In genomic region chr6:5637714-5638113, GRCh38 we compare ENCODE assay signal across 24 cellular contexts.
DNase-seq lines count a peak whose midpoint lies in the region; ATAC-seq, FAIRE-seq and TF ChIP-seq lines count a peak whose summit lies in the region.
"Had no signal": no experiment of that assay in that cellular context is flagged by ENCODE, and none has a peak within 500 bp of the region (broad histone marks: within the 10 kb centered on the region; RNA-seq: fewer than 3 reads in every experiment).

No MANE protein-coding gene starts in this region.

- H3K9me3 Mint-ChIP-seq in activated T-cell treated with anti-CD3 and anti-CD28 coated beads, Interleukin-2, amount 50 U/mL, for 4 hours, result peaks cover 4% of the 10 kb centered on the region
- H3K9me3 Mint-ChIP-seq: CD4-positive, alpha-beta T cell had no signal

- FAIRE-seq in urothelium cell line (lab: Jason Lieb, UNC), result no peak
- FAIRE-seq: A549, D721Med, G401.6, GM12891, GM19239 had no signal

- H3K9me3 ChIP-seq in HUES6 (ENCODE audit: control insufficient read depth, insufficient read depth, low read depth, low read length) (peaks cover 15% of the 10 kb centered on the region), SK-N-SH (peaks cover 6% of the 10 kb centered on the region), WERI-Rb-1 (ENCODE audit: severe bottlenecking) (peaks cover 12% of the 10 kb centered on the region)

- no peaks in the 10 kb centered on the region for H4K20me1 ChIP-seq in SK-N-SH (ENCODE audit: insufficient read depth)
- H4K20me1 ChIP-seq: BLaER1 treated with 17β-estradiol and CSF1 and Interleukin-3, amounts not matched to agents 10 nM and 100 nM had no signal

- peak; percentile 53 for DNase-seq in NCI-H82 treated with DMSO at 0.1 percent for 48 hours (lab: John Stamatoyannopoulos, UW; ENCODE audit: unreplicated experiment)
- DNase-seq in SK-N-SH, result peak; percentile 57
- DNase-seq in WERI-Rb-1, result peak; percentile 40
- DNase-seq in urothelium cell line (ENCODE audit: low spot score), result no peak
- no peak for DNase-seq in activated T-cell treated with anti-CD3 and anti-CD28 coated beads, Interleukin-2, amount 50 U/mL, for 4 hours
- DNase-seq: AML-193; Caco-2; Calu3; CD4-positive, alpha-beta T cell; CD8-positive, alpha-beta T cell; DMS79 treated with DMSO at 0.1 percent for 48 hours; GF-D8 had no signal

- H3K36me3 ChIP-seq in HUES6 (ENCODE audit: control insufficient read depth, insufficient read depth, low read length), result no peaks in the 10 kb centered on the region
- peaks cover 0 to 3% of the 10 kb centered on the region in 2 experiments for H3K36me3 ChIP-seq in SK-N-SH (replicated peaks in 1 of 2; ENCODE audit: control insufficient read depth in 1 of 2, insufficient read depth in 2 of 2, low read length in 1 of 2)
- no peaks in the 10 kb centered on the region; the same call in 1 of the 2 replicates for H3K36me3 ChIP-seq in WERI-Rb-1

- no peak overlapping the region for H3K4me3 ChIP-seq in HUES6 (ENCODE audit: low read depth, low read length)
- H3K4me3 ChIP-seq in SK-N-SH (ENCODE audit: low read depth in 2 of 2, low read length in 1 of 2), result no peak overlapping the region
- no peak overlapping the region for H3K4me3 ChIP-seq in WERI-Rb-1 (ENCODE audit: low read depth, low read length)
- H3K4me3 ChIP-seq: A549; BLaER1 treated with 17β-estradiol and CSF1 and Interleukin-3, amounts not matched to agents 10 nM and 100 nM had no signal

- H3K27me3 Mint-ChIP-seq in activated T-cell treated with anti-CD3 and anti-CD28 coated beads, Interleukin-2, amount 50 U/mL, for 4 hours (ENCODE audit: low read depth), result no peaks in the 10 kb centered on the region
- H3K27me3 Mint-ChIP-seq: B cell; CD4-positive, alpha-beta T cell had no signal

- peaks cover 2% of the 10 kb centered on the region for H3K4me1 Mint-ChIP-seq in activated T-cell treated with anti-CD3 and anti-CD28 coated beads, Interleukin-2, amount 50 U/mL, for 4 hours (ENCODE audit: low read depth)

- H3K79me2 ChIP-seq in SK-N-SH (ENCODE audit: insufficient read depth), result no peaks in the 10 kb centered on the region

- no peak overlapping the region for H3K4me2 ChIP-seq in SK-N-SH
- H3K4me2 ChIP-seq: A549; BLaER1 treated with 17β-estradiol and CSF1 and Interleukin-3, amounts not matched to agents 10 nM and 100 nM had no signal

- no peak overlapping the region for H3K4me3 Mint-ChIP-seq in activated T-cell treated with anti-CD3 and anti-CD28 coated beads, Interleukin-2, amount 50 U/mL, for 4 hours
- H3K4me3 Mint-ChIP-seq: B cell; CD4-positive, alpha-beta T cell; CD8-positive, alpha-beta T cell had no signal

- H2AFZ ChIP-seq in SK-N-SH (ENCODE audit: low read depth), result no peak overlapping the region

- no peak overlapping the region for H3K27ac ChIP-seq in HUES6 (ENCODE audit: low read depth, low read length)
- H3K27ac ChIP-seq in SK-N-SH (ENCODE audit: low read depth in 2 of 2, low read length in 1 of 2), result no peak overlapping the region
- H3K27ac ChIP-seq in WERI-Rb-1, result 0 out of 2 replicates have a peak overlapping the region, but pooled peaks have one; percentile 31
- H3K27ac ChIP-seq: 22Rv1; A549; BLaER1 treated with 17β-estradiol and CSF1 and Interleukin-3, amounts not matched to agents 10 nM and 100 nM; C4-2B had no signal

- WGBS in SK-N-SH (ENCODE audit: low lambda C conversion rate), result 93% methylated on average over 4 of the region's 5 CpGs

- peaks cover 13% of the 10 kb centered on the region for H3K4me1 ChIP-seq in HUES6 (ENCODE audit: control insufficient read depth, insufficient read depth, low read length)
- peaks cover 0 to 12% of the 10 kb centered on the region in 2 experiments; a peak in 1 of 4 replicates for H3K4me1 ChIP-seq in SK-N-SH (ENCODE audit: control insufficient read depth in 1 of 2, insufficient read depth in 2 of 2, low read depth in 1 of 2, low read length in 1 of 2)
- H3K4me1 ChIP-seq: A549, Caco-2 had no signal

- peak in 1 of 2 experiments; percentile 90; a peak in 2 of 4 replicates for TF ChIP-seq EP300 in SK-N-SH (IDR thresholded peaks at IDR 0.05; ENCODE audit: borderline replicate concordance in 1 of 2, low read depth in 1 of 2, low read length in 1 of 2)

- H3K9ac ChIP-seq in HUES6 (ENCODE audit: low read length) (peak overlapping the region; percentile 34), SK-N-SH (no peak overlapping the region)
- H3K9ac ChIP-seq: BLaER1 treated with 17β-estradiol and CSF1 and Interleukin-3, amounts not matched to agents 10 nM and 100 nM had no signal

- peaks cover 17% of the 10 kb centered on the region for H3K36me3 Mint-ChIP-seq in activated T-cell treated with anti-CD3 and anti-CD28 coated beads, Interleukin-2, amount 50 U/mL, for 4 hours (ENCODE audit: insufficient read depth)

- H3K27me3 ChIP-seq in HUES6 (ENCODE audit: control insufficient read depth, insufficient read depth, low read length) (no peaks in the 10 kb centered on the region), SK-N-SH (ENCODE audit: insufficient read depth) (no peaks in the 10 kb centered on the region), WERI-Rb-1 (ENCODE audit: insufficient read depth, low read depth, severe bottlenecking) (no peaks in the 10 kb centered on the region)
- H3K27me3 ChIP-seq: BLaER1 treated with 17β-estradiol and CSF1 and Interleukin-3, amounts not matched to agents 10 nM and 100 nM had no signal

- H3K9me2 ChIP-seq in SK-N-SH, result no peaks in the 10 kb centered on the region

- ATAC-seq in GM21526 (IDR thresholded peaks at IDR 0.05; ENCODE audit: low FRiP score, unreplicated experiment), result no peak
- ATAC-seq in HG03432 (IDR thresholded peaks at IDR 0.05; ENCODE audit: unreplicated experiment), result no peak
- ATAC-seq in activated T-cell treated with anti-CD3 and anti-CD28 coated beads, Interleukin-2, amount 50 U/mL, for 4 hours, result no peak
- ATAC-seq: A549; CD8-positive, alpha-beta T cell had no signal

- TF ChIP-seq CTCF in SK-N-SH (IDR thresholded peaks at IDR 0.05), result no peak
- TF ChIP-seq CTCF in WERI-Rb-1 (IDR thresholded peaks at IDR 0.05; ENCODE audit: low read depth, low read length), result no peak

- H3F3A ChIP-seq in SK-N-SH (replicated peaks; ENCODE audit: insufficient read depth), result no peaks in the 10 kb centered on the region

- POLR2A ChIA-PET in SK-N-SH (lab: Yijun Ruan, JAX), result no interaction called here

- TF ChIP-seq RAD21 in SK-N-SH (IDR thresholded peaks at IDR 0.05; ENCODE audit: low read length), result peak; percentile 34

- CTCF ChIA-PET in SK-N-SH (lab: Yijun Ruan, JAX), result interaction anchor here (1.2 kb wide), 1 partner anchor 166 kb away, joined by 5 read pairs; no protein-coding TSS in a partner anchor

TF ChIP-seq in SK-N-SH, 30 proteins besides CTCF, POLR2A, EP300 and RAD21:
- TF ChIP-seq USF2 (IDR thresholded peaks at IDR 0.05; ENCODE audit: borderline replicate concordance, low read depth, low read length) (no peak), CHD2 (IDR thresholded peaks at IDR 0.05; ENCODE audit: low read length, partially characterized antibody) (peak; percentile 64), GATA2 (CRISPR knock-in tag; IDR thresholded peaks at IDR 0.05) (peak; percentile 98), POLR2AphosphoS5 (IDR thresholded peaks at IDR 0.05; ENCODE audit: low read depth, low read length) (no peak), RCOR1 (IDR thresholded peaks at IDR 0.05; ENCODE audit: low read length) (peak; percentile 83; the same call in 1 of the 2 replicates), EZH2phosphoT487 (IDR thresholded peaks at IDR 0.05; ENCODE audit: borderline replicate concordance, low read depth) (no peak), FOXJ3 (CRISPR knock-in tag; IDR thresholded peaks at IDR 0.05) (0 out of 2 replicates have a peak, but pooled peaks have one; percentile 50)
TF ChIP-seq in SK-N-SH: peak in this region for 4.

Comparison
In these comparisons a context has a peak if more than half of its experiments do, and no peak if none do; other contexts are left out.
1. DNase-seq: peak in NCI-H82 treated with DMSO at 0.1 percent for 48 hours (single experiment), SK-N-SH (single experiment) and WERI-Rb-1 (single experiment); none in urothelium cell line (single experiment) and activated T-cell treated with anti-CD3 and anti-CD28 coated beads, Interleukin-2, amount 50 U/mL, for 4 hours (single experiment).